Comparison of ENCODE assay signal across 19 cellular contexts in the genomic region with DNA sequence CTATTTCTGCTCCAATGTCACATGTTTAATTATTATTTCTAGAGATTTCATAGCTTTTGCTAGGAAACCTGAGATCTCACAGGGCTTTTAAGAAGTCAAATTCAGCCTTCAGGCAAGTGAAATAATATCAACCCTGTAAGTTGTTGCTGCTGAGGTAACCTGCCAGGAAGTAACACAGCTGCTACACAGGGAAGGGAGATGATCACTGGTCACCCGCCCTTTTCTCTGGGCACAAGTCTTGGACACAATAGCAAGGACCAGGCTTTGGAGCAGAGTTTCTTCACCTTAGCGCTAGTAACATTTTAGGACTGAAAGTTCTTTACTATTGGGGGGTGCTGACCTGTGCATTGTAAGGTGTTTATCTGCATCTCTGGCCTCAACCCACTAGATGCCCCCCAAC. TPM values are rescaled to one million over a fixed set of nuclear protein-coding genes. Genes with fewer than 3 reads are reported as not detected.
A peak's percentile ranks its signal among the peaks of the same experiment; 100 is the strongest.
DNase-seq lines count a peak whose midpoint lies in the region; ATAC-seq, FAIRE-seq and TF ChIP-seq lines count a peak whose summit lies in the region.
"Had no signal": no experiment of that assay in that cellular context is flagged by ENCODE, and none has a peak within 500 bp of the region (broad histone marks: within the 10 kb centered on the region; RNA-seq: fewer than 3 reads in every experiment).

No MANE protein-coding gene starts in this region.

- H3K4me1 ChIP-seq in Loucy (ENCODE audit: insufficient read depth, low read length, poor library complexity, severe bottlenecking), result peaks cover 26% of the 10 kb centered on the region
- H3K4me1 ChIP-seq in breast epithelium, result no peaks in the 10 kb centered on the region
- H3K4me1 ChIP-seq: HAP-1, neural progenitor cell had no signal

- H3K4me2 ChIP-seq in Loucy (ENCODE audit: low read depth, low read length, poor library complexity, severe bottlenecking), result peak overlapping the region; percentile 78
- H3K4me2 ChIP-seq: neural progenitor cell had no signal

- no peak for FAIRE-seq in urothelium cell line (lab: Jason Lieb, UNC)

- peaks cover 65% of the 10 kb centered on the region for H3K36me3 Mint-ChIP-seq in activated CD4-positive, alpha-beta T cell treated with anti-CD3 and anti-CD28 coated beads, Interleukin-2, amount 10 ng/mL, durations not matched to agents 24 days and 14 days (ENCODE audit: low read depth)
- H3K36me3 Mint-ChIP-seq in activated naive CD8-positive, alpha-beta T cell treated with anti-CD3 and anti-CD28 coated beads, Interleukin-2, amount 10 ng/mL, durations not matched to agents 7 days and 5 days, result peaks cover 12% of the 10 kb centered on the region
- H3K36me3 Mint-ChIP-seq: neural progenitor cell had no signal

- peaks cover 24% of the 10 kb centered on the region for H4K20me1 ChIP-seq in Loucy (ENCODE audit: insufficient read depth, low read length, poor library complexity, severe bottlenecking)

- H3K9me2 ChIP-seq in Loucy (replicated peaks; ENCODE audit: low read depth, low read length), result no peaks in the 10 kb centered on the region

- no peaks in the 10 kb centered on the region for H3K27me3 ChIP-seq in Loucy (ENCODE audit: insufficient read depth, low read length, poor library complexity, severe bottlenecking)
- H3K27me3 ChIP-seq in breast epithelium, result no peaks in the 10 kb centered on the region
- H3K27me3 ChIP-seq: neural progenitor cell had no signal

- peak overlapping the region; percentile 98 for H3K4me3 ChIP-seq in Loucy (ENCODE audit: low read length, poor library complexity, severe bottlenecking)
- peak overlapping the region in 2 of 7 experiments; percentile 2 for H3K4me3 ChIP-seq in skin epidermis
- no peak overlapping the region for H3K4me3 ChIP-seq in breast epithelium
- H3K4me3 ChIP-seq: HAP-1, left lung, neural progenitor cell had no signal

- no peaks in the 10 kb centered on the region for H3K27me3 Mint-ChIP-seq in activated CD4-positive, alpha-beta T cell treated with anti-CD3 and anti-CD28 coated beads, Interleukin-2, amount 10 ng/mL, durations not matched to agents 24 days and 14 days
- H3K27me3 Mint-ChIP-seq in activated naive CD8-positive, alpha-beta T cell treated with anti-CD3 and anti-CD28 coated beads, Interleukin-2, amount 10 ng/mL, durations not matched to agents 7 days and 5 days, result no peaks in the 10 kb centered on the region

- H3K27ac Mint-ChIP-seq in activated CD4-positive, alpha-beta T cell treated with anti-CD3 and anti-CD28 coated beads, Interleukin-2, amount 10 ng/mL, durations not matched to agents 24 days and 14 days, result peak overlapping the region; percentile 62
- peak overlapping the region; percentile 76 for H3K27ac Mint-ChIP-seq in activated naive CD8-positive, alpha-beta T cell treated with anti-CD3 and anti-CD28 coated beads, Interleukin-2, amount 10 ng/mL, durations not matched to agents 7 days and 5 days
- H3K27ac Mint-ChIP-seq: neural progenitor cell had no signal

- H3K9me3 Mint-ChIP-seq in activated CD4-positive, alpha-beta T cell treated with anti-CD3 and anti-CD28 coated beads, Interleukin-2, amount 10 ng/mL, durations not matched to agents 24 days and 14 days, result no peaks in the 10 kb centered on the region
- H3K9me3 Mint-ChIP-seq in activated naive CD8-positive, alpha-beta T cell treated with anti-CD3 and anti-CD28 coated beads, Interleukin-2, amount 10 ng/mL, durations not matched to agents 7 days and 5 days, result no peaks in the 10 kb centered on the region
- H3K9me3 Mint-ChIP-seq: neural progenitor cell had no signal

- TF ChIP-seq CTCF in Loucy (conservative IDR thresholded peaks at IDR 0.05; ENCODE audit: low read length) (no peak), breast epithelium (IDR thresholded peaks at IDR 0.05) (no peak)

- peaks cover 65% of the 10 kb centered on the region for H3K4me1 Mint-ChIP-seq in activated CD4-positive, alpha-beta T cell treated with anti-CD3 and anti-CD28 coated beads, Interleukin-2, amount 10 ng/mL, durations not matched to agents 24 days and 14 days
- peaks cover 57% of the 10 kb centered on the region for H3K4me1 Mint-ChIP-seq in activated naive CD8-positive, alpha-beta T cell treated with anti-CD3 and anti-CD28 coated beads, Interleukin-2, amount 10 ng/mL, durations not matched to agents 7 days and 5 days

- POLR2A ChIA-PET in activated naive CD8-positive, alpha-beta T cell treated with anti-CD3 and anti-CD28 coated beads, Interleukin-2, amount 10 ng/mL, durations not matched to agents 7 days and 5 days (lab: Charles Lee), result interaction anchor here (1.6 kb wide), 1 partner anchor 53 kb away, joined by 5 read pairs; the partner anchor contains the start of gene SLU7

- H3K9me3 ChIP-seq in Loucy (ENCODE audit: insufficient read depth, low read depth, low read length), result no peaks in the 10 kb centered on the region
- H3K9me3 ChIP-seq in breast epithelium, result no peaks in the 10 kb centered on the region
- H3K9me3 ChIP-seq: HAP-1, left lung had no signal

- H2AFZ ChIP-seq in Loucy (ENCODE audit: low read length), result no peak overlapping the region
- H2AFZ ChIP-seq: neural progenitor cell had no signal

- peaks cover 3% of the 10 kb centered on the region; the same call in 1 of the 2 replicates for H3F3A ChIP-seq in Loucy (ENCODE audit: low read depth)

- H3K27ac ChIP-seq in skin epidermis, result peak overlapping the region in 15 of 21 experiments; percentile 10 to 91 (median 59)
- H3K27ac ChIP-seq in breast epithelium, result peak overlapping the region in 1 of 2 donors; percentile 4
- H3K27ac ChIP-seq: left lung, neural progenitor cell, RWPE1 had no signal

- TF ChIP-seq POLR2A in breast epithelium (IDR thresholded peaks at IDR 0.05), result no peak

- peaks cover 86% of the 10 kb centered on the region for H3K79me2 ChIP-seq in Loucy (ENCODE audit: insufficient read depth, low read length)

- intact Hi-C loops in activated CD4-positive, alpha-beta T cell treated with anti-CD3 and anti-CD28 coated beads, Interleukin-2, amount 10 ng/mL, durations not matched to agents 24 days and 14 days (cut with micrococcal nuclease), result no loop called here
- intact Hi-C loops in breast epithelium (cut with DNase I; ENCODE audit: low total_unique reads), result no loop called here

- H3K36me3 ChIP-seq in Loucy (ENCODE audit: insufficient read depth, low read length), result no peaks in the 10 kb centered on the region
- no peaks in the 10 kb centered on the region for H3K36me3 ChIP-seq in breast epithelium
- H3K36me3 ChIP-seq: HAP-1, left lung, neural progenitor cell had no signal

- no peak for ATAC-seq in activated naive CD8-positive, alpha-beta T cell treated with anti-CD3 and anti-CD28 coated beads, Interleukin-2, amount 10 ng/mL, durations not matched to agents 7 days and 5 days (ENCODE audit: low read depth)
- ATAC-seq: left lung had no signal

- peak overlapping the region; percentile 97 for H3K9ac ChIP-seq in Loucy (ENCODE audit: low read depth, low read length, poor library complexity, severe bottlenecking)
- H3K9ac ChIP-seq: neural progenitor cell had no signal

- DNase-seq in activated CD4-positive, alpha-beta T cell treated with anti-CD3 and anti-CD28 coated beads, Interleukin-2, amount 10 ng/mL, durations not matched to agents 24 days and 14 days, result no peak
- DNase-seq in activated CD4-positive, alpha-beta T cell treated with anti-CD3 and anti-CD28 coated beads, Interleukin-2, amount 50 U/mL, for 48 hours, result no peak
- DNase-seq in activated naive CD8-positive, alpha-beta T cell treated with anti-CD3 and anti-CD28 coated beads, Interleukin-2, amount 10 ng/mL, durations not matched to agents 7 days and 5 days, result no peak
- no peak for DNase-seq in urothelium cell line (ENCODE audit: low spot score)
- no peak for DNase-seq in stimulated activated CD8-positive, alpha-beta memory T cell treated with anti-CD3 and anti-CD28 coated beads, Interleukin-4, amount 100 ng/mL, for 48 hours
- no peak for DNase-seq in breast epithelium (ENCODE audit: low spot score in 2 of 2)
- DNase-seq: amygdala; hypothalamus; left lung; NCI-H1694 treated with DMSO at 0.1 percent for 48 hours; NCI-H524 treated with DMSO at 0.1 percent for 48 hours; stimulated activated CD4-positive, alpha-beta T cell treated with anti-CD3 and anti-CD28 coated beads, Interleukin-4, amount 100 ng/mL, for 4 hours; stimulated activated naive CD4-positive, alpha-beta T cell; T-helper 9 cell had no signal

- H3K4me3 Mint-ChIP-seq in activated CD4-positive, alpha-beta T cell treated with anti-CD3 and anti-CD28 coated beads, Interleukin-2, amount 10 ng/mL, durations not matched to agents 24 days and 14 days, result peak overlapping the region; percentile 100
- peak overlapping the region; percentile 60 for H3K4me3 Mint-ChIP-seq in activated naive CD8-positive, alpha-beta T cell treated with anti-CD3 and anti-CD28 coated beads, Interleukin-2, amount 10 ng/mL, durations not matched to agents 7 days and 5 days
- H3K4me3 Mint-ChIP-seq: neural progenitor cell had no signal

RNA-seq across cellular contexts. Expression of gene PTTG1, which starts 50.1 kb away (rescaled TPM):
- total RNA-seq in activated CD4-positive, alpha-beta T cell treated with anti-CD3 and anti-CD28 coated beads, Interleukin-2, amount 10 ng/mL, durations not matched to agents 24 days and 14 days, result 88.9 and 94.3 TPM in 2 replicates
- total RNA-seq in activated naive CD8-positive, alpha-beta T cell treated with anti-CD3 and anti-CD28 coated beads, Interleukin-2, amount 10 ng/mL, durations not matched to agents 7 days and 5 days, result 100 to 1,000 TPM; 118 TPM
- total RNA-seq in breast epithelium, result 10 to 100 TPM; 12.5 to 17.7 (median 13.8) TPM

RNA-seq across cellular contexts. Expression of gene SLU7, which starts 52.9 kb away (rescaled TPM):
- 38.4 and 39.8 TPM in 2 replicates for total RNA-seq in activated CD4-positive, alpha-beta T cell treated with anti-CD3 and anti-CD28 coated beads, Interleukin-2, amount 10 ng/mL, durations not matched to agents 24 days and 14 days
- 10 to 100 TPM; 62.3 to 66.6 TPM for total RNA-seq in activated naive CD8-positive, alpha-beta T cell treated with anti-CD3 and anti-CD28 coated beads, Interleukin-2, amount 10 ng/mL, durations not matched to agents 7 days and 5 days
- total RNA-seq in breast epithelium, result 10 to 100 TPM; 77.0 to 88.3 (median 86.3) TPM
